In the genomic region with DNA sequence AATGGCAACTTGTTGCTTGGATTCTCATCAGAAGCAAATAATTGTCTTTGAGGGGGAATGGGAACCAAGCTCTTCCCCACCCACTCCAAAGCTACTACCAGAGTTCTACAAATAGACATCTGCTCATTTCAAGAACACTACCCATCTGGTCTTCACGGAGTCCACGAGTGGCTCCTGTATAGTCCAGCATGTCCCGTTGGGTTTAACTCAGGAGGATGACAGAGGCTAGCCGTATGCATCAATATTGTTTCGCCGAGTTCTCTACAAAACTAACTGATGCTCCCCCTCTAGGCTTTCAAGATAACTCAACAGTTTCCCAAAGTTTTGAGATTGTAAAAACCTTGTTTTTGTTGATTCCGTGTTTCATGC, we compare ENCODE assay signal across 9 cellular contexts. TPM values are rescaled to one million over a fixed set of nuclear protein-coding genes. Genes with fewer than 3 reads are reported as not detected.
DNase-seq lines count a peak whose midpoint lies in the region; ATAC-seq and TF ChIP-seq lines count a peak whose summit lies in the region.
"Had no signal": no experiment of that assay in that cellular context is flagged by ENCODE, and none has a peak within 500 bp of the region (broad histone marks: within the 10 kb centered on the region; RNA-seq: fewer than 3 reads in every experiment).

No MANE protein-coding gene starts in this region.

- H2AFZ ChIP-seq in MM.1S (ENCODE audit: low read length) (peak overlapping the region; percentile 97), neuron (ENCODE audit: low read depth, low read length) (peak overlapping the region; percentile 90)

- H3K27me3 ChIP-seq in BLaER1 (no peaks in the 10 kb centered on the region), MM.1S (replicated peaks; ENCODE audit: insufficient read depth, low read length) (no peaks in the 10 kb centered on the region; the same call in 1 of the 2 replicates), neuron (ENCODE audit: insufficient read depth, low read length) (peaks cover 23% of the 10 kb centered on the region)
- H3K27me3 ChIP-seq in effector memory CD4-positive, alpha-beta T cell (replicated peaks; ENCODE audit: control insufficient read depth, insufficient read depth, low read length, poor library complexity, severe bottlenecking), result no peaks in the 10 kb centered on the region

- H3K9me2 ChIP-seq in MM.1S (replicated peaks; ENCODE audit: insufficient read depth, low read length), result no peaks in the 10 kb centered on the region

- H3F3A ChIP-seq in MM.1S (ENCODE audit: insufficient read depth, low read length), result peaks cover 13% of the 10 kb centered on the region

- H3K4me2 ChIP-seq in BLaER1, result peak overlapping the region; percentile 91
- H3K4me2 ChIP-seq in MM.1S (ENCODE audit: low read depth, low read length), result peak overlapping the region; percentile 94

- H3K9ac ChIP-seq in BLaER1 (peak overlapping the region; percentile 90; the same call in 1 of the 2 replicates), MM.1S (ENCODE audit: low read length) (peak overlapping the region; percentile 79)

- H3K36me3 ChIP-seq in BLaER1 (peaks cover 23% of the 10 kb centered on the region), MM.1S (replicated peaks; ENCODE audit: insufficient read depth, low read length) (0 out of 2 replicates have a peak, but pooled peaks cover 3% of the 10 kb centered on the region), neuron (ENCODE audit: insufficient read depth, low read length) (peaks cover 9% of the 10 kb centered on the region)
- H3K36me3 ChIP-seq in effector memory CD4-positive, alpha-beta T cell (ENCODE audit: control insufficient read depth, insufficient read depth, low read length), result peaks cover 5% of the 10 kb centered on the region

- H3K4me3 ChIP-seq in BLaER1 (peak overlapping the region; percentile 95), MM.1S (ENCODE audit: low read length) (peak overlapping the region; percentile 91), neuron (ENCODE audit: low read length) (peak overlapping the region; percentile 67)
- peak overlapping the region; percentile 98 for H3K4me3 ChIP-seq in effector memory CD4-positive, alpha-beta T cell (ENCODE audit: insufficient read depth, low read depth, low read length, poor library complexity, severe bottlenecking)

- ATAC-seq in GM21360 (IDR thresholded peaks at IDR 0.05; ENCODE audit: unreplicated experiment), result no peak

- TF ChIP-seq CTCF in MM.1S (IDR thresholded peaks at IDR 0.05; ENCODE audit: low read length), result no peak

- H3K27ac ChIP-seq in BLaER1 (peak overlapping the region; percentile 86), MM.1S (ENCODE audit: low read length) (no peak overlapping the region)
- peak overlapping the region; percentile 66 for H3K27ac ChIP-seq in effector memory CD4-positive, alpha-beta T cell (ENCODE audit: insufficient read depth, low read length, poor library complexity, severe bottlenecking)

- H3K4me1 ChIP-seq in BLaER1 (peaks cover 16% of the 10 kb centered on the region), MM.1S (ENCODE audit: low read length) (peaks cover 15% of the 10 kb centered on the region), neuron (ENCODE audit: insufficient read depth, low read length) (peaks cover 14% of the 10 kb centered on the region)
- peaks cover 8% of the 10 kb centered on the region for H3K4me1 ChIP-seq in effector memory CD4-positive, alpha-beta T cell (ENCODE audit: control insufficient read depth, insufficient read depth, low read length, poor library complexity, severe bottlenecking)

- H4K20me1 ChIP-seq in BLaER1 (peaks cover 22% of the 10 kb centered on the region), MM.1S (ENCODE audit: insufficient read depth, low read length) (peaks cover 3% of the 10 kb centered on the region; the same call in 1 of the 2 replicates)

- DNase-seq in MM.1S (no peak), glomerular visceral epithelial cell (ENCODE audit: extremely low spot score) (no peak), NCI-H510A (lab: John Stamatoyannopoulos, UW) (no peak), mesenteric fat pad (ENCODE audit: low spot score) (no peak)
- no peak for DNase-seq in effector memory CD4-positive, alpha-beta T cell

- peaks cover 5% of the 10 kb centered on the region; the same call in 1 of the 2 replicates for H3K9me3 ChIP-seq in BLaER1
- no peaks in the 10 kb centered on the region for H3K9me3 ChIP-seq in MM.1S (replicated peaks; ENCODE audit: insufficient read depth, low read length)
- no peaks in the 10 kb centered on the region for H3K9me3 ChIP-seq in effector memory CD4-positive, alpha-beta T cell (ENCODE audit: control insufficient read depth, low read length)
- H3K9me3 ChIP-seq in neuron (ENCODE audit: low read length), result no peaks in the 10 kb centered on the region

- H3K79me2 ChIP-seq in MM.1S (ENCODE audit: low read length), result peaks cover 27% of the 10 kb centered on the region

RNA-seq across cellular contexts. Expression of a gene that starts 0.7 kb away (rescaled TPM):
- 26.8 TPM for total RNA-seq in mesenteric fat pad

RNA-seq across cellular contexts. Expression of a gene that starts 41.4 kb away (rescaled TPM):
- not detected for total RNA-seq in mesenteric fat pad
- total RNA-seq: M059J had no signal

RNA-seq across cellular contexts. Expression of a gene that starts 57.0 kb away (rescaled TPM):
- not detected for total RNA-seq in mesenteric fat pad
